In the genomic region with DNA sequence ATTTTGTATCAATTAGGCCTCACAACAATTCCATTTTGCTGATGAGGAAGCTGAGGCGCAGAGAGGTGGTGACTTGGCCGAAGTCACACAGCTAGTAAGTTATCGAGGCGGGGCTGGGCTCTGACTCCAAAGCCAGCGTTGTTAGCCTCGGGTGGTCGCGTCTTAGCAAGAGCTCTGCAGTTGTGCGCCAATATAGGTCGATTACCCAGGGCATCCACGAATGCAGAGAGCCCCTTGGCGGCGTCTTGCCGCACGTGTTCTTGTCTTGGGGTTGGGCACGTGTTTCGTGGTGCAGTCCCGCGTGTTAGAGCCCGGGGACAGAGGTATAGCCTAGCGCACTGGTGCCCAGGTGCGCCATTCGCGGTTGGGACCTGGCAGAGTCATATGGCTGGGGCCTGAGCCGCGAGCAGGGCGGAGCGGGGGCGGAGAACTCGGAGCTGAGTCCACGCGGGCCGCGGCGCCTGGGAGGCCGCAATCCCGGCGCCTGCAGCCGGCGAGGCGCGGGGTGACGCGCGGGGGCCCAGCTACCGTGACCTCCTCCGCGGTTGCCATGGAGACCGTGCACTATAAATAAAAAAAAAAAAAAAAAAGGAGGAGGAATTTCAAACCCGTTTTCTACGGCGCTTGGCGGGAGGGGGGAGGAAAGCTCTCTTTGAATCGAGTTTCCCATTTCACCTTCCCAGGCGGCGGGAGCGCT, we compare ENCODE assay signal across 8 cellular contexts.
A peak's percentile ranks its signal among the peaks of the same experiment; 100 is the strongest.
DNase-seq lines count a peak whose midpoint lies in the region; ATAC-seq and TF ChIP-seq lines count a peak whose summit lies in the region.

No MANE protein-coding gene starts in this region.

- H3K4me1 Mint-ChIP-seq in activated naive CD4-positive, alpha-beta T cell treated with anti-CD3 and anti-CD28 coated beads, Interleukin-2, amount 10 ng/mL, durations not matched to agents 7 days and 5 days: peaks cover 16% of the 10 kb centered on the region
- H3K4me1 Mint-ChIP-seq in glutamatergic neuron (ENCODE audit: low read depth, unreplicated experiment): peaks cover 19% of the 10 kb centered on the region

- H3K36me3 ChIP-seq in Peyer's patch: no peaks in the 10 kb centered on the region
- H3K36me3 ChIP-seq in parathyroid adenoma (ENCODE audit: control insufficient read depth, insufficient read depth, low read length): no peaks in the 10 kb centered on the region

- H3K79me2 ChIP-seq in parathyroid adenoma: no peaks in the 10 kb centered on the region

- H3K9me3 Mint-ChIP-seq in activated naive CD4-positive, alpha-beta T cell treated with anti-CD3 and anti-CD28 coated beads, Interleukin-2, amount 10 ng/mL, durations not matched to agents 7 days and 5 days: no peaks in the 10 kb centered on the region
- H3K9me3 Mint-ChIP-seq in glutamatergic neuron (ENCODE audit: unreplicated experiment): peaks cover 24% of the 10 kb centered on the region

- CTCF ChIA-PET in activated naive CD4-positive, alpha-beta T cell treated with anti-CD3 and anti-CD28 coated beads, Interleukin-2, amount 10 ng/mL, durations not matched to agents 7 days and 5 days (lab: Charles Lee): interaction anchor here (1.0 to 1.9 kb wide), 6 partner anchors 9 to 79 kb away, joined by 3 to 8 read pairs (median 5); no protein-coding TSS in a partner anchor

- TF ChIP-seq POLR2A in Peyer's patch (IDR thresholded peaks at IDR 0.05): no peak

- H2AFZ ChIP-seq in parathyroid adenoma: peak overlapping the region; percentile 86

- peaks cover 80% of the 10 kb centered on the region for H3K27me3 Mint-ChIP-seq in activated naive CD4-positive, alpha-beta T cell treated with anti-CD3 and anti-CD28 coated beads, Interleukin-2, amount 10 ng/mL, durations not matched to agents 7 days and 5 days
- peaks cover 13% of the 10 kb centered on the region for H3K27me3 Mint-ChIP-seq in glutamatergic neuron (ENCODE audit: unreplicated experiment)

- ATAC-seq in GM21367 (IDR thresholded peaks at IDR 0.05; ENCODE audit: unreplicated experiment) (no peak), HG02884 (IDR thresholded peaks at IDR 0.05; ENCODE audit: unreplicated experiment) (no peak)

- no peak overlapping the region for H3K27ac Mint-ChIP-seq in activated naive CD4-positive, alpha-beta T cell treated with anti-CD3 and anti-CD28 coated beads, Interleukin-2, amount 10 ng/mL, durations not matched to agents 7 days and 5 days
- H3K27ac Mint-ChIP-seq in glutamatergic neuron (ENCODE audit: unreplicated experiment): peak overlapping the region; percentile 70

- H3K9ac ChIP-seq in parathyroid adenoma: no peak overlapping the region

- H3K4me3 Mint-ChIP-seq in activated naive CD4-positive, alpha-beta T cell treated with anti-CD3 and anti-CD28 coated beads, Interleukin-2, amount 10 ng/mL, durations not matched to agents 7 days and 5 days: peak overlapping the region; percentile 47
- peak overlapping the region; percentile 77 for H3K4me3 Mint-ChIP-seq in glutamatergic neuron (ENCODE audit: unreplicated experiment)

- H3K4me1 ChIP-seq in Peyer's patch: peaks cover 0 to 32% (median 23%) of the 10 kb centered on the region in 4 donors
- H3K4me1 ChIP-seq in parathyroid adenoma: peaks cover 15% of the 10 kb centered on the region

- H3K4me2 ChIP-seq in parathyroid adenoma (ENCODE audit: low read length): peak overlapping the region; percentile 95

- H3K36me3 Mint-ChIP-seq in activated naive CD4-positive, alpha-beta T cell treated with anti-CD3 and anti-CD28 coated beads, Interleukin-2, amount 10 ng/mL, durations not matched to agents 7 days and 5 days: no peaks in the 10 kb centered on the region
- H3K36me3 Mint-ChIP-seq in glutamatergic neuron (ENCODE audit: unreplicated experiment): no peaks in the 10 kb centered on the region

- H3K27ac ChIP-seq in Peyer's patch (peak overlapping the region; percentile 28 to 70 (median 64)), parathyroid adenoma (no peak overlapping the region)

- H3K9me3 ChIP-seq in Peyer's patch (no peaks in the 10 kb centered on the region), parathyroid adenoma (ENCODE audit: control insufficient read depth, low read length) (no peaks in the 10 kb centered on the region)

- H3K27me3 ChIP-seq in Peyer's patch (no peaks in the 10 kb centered on the region), parathyroid adenoma (ENCODE audit: control insufficient read depth, insufficient read depth, low read length) (no peaks in the 10 kb centered on the region)

- H3K4me3 ChIP-seq in AG10803 (ENCODE audit: low read length) (peak overlapping the region; percentile 55), Peyer's patch (peak overlapping the region; percentile 42 to 61 (median 54)), parathyroid adenoma (ENCODE audit: low read depth, low read length) (peak overlapping the region; percentile 59)

- TF ChIP-seq CTCF in AG10803 (conservative IDR thresholded peaks at IDR 0.05; ENCODE audit: low read length): no peak
- TF ChIP-seq CTCF in Peyer's patch (IDR thresholded peaks at IDR 0.05): no peak
- no peak for TF ChIP-seq CTCF in glutamatergic neuron (IDR thresholded peaks at IDR 0.05; ENCODE audit: partially characterized antibody, unreplicated experiment)
- no peak for TF ChIP-seq CTCF in parathyroid adenoma (IDR thresholded peaks at IDR 0.05)

- DNase-seq in AG10803 (ENCODE audit: low read depth) (peak; percentile 49), GOT3 (lab: John Stamatoyannopoulos, UW) (peak; percentile 34), Peyer's patch (peak; percentile 60 to 72 (median 63)), glutamatergic neuron (peak; percentile 58)
- DNase-seq in activated naive CD4-positive, alpha-beta T cell treated with anti-CD3 and anti-CD28 coated beads, Interleukin-2, amount 10 ng/mL, durations not matched to agents 7 days and 5 days: peak; percentile 66
